ENCODE assay signal across 16 cellular contexts in the genomic region with DNA sequence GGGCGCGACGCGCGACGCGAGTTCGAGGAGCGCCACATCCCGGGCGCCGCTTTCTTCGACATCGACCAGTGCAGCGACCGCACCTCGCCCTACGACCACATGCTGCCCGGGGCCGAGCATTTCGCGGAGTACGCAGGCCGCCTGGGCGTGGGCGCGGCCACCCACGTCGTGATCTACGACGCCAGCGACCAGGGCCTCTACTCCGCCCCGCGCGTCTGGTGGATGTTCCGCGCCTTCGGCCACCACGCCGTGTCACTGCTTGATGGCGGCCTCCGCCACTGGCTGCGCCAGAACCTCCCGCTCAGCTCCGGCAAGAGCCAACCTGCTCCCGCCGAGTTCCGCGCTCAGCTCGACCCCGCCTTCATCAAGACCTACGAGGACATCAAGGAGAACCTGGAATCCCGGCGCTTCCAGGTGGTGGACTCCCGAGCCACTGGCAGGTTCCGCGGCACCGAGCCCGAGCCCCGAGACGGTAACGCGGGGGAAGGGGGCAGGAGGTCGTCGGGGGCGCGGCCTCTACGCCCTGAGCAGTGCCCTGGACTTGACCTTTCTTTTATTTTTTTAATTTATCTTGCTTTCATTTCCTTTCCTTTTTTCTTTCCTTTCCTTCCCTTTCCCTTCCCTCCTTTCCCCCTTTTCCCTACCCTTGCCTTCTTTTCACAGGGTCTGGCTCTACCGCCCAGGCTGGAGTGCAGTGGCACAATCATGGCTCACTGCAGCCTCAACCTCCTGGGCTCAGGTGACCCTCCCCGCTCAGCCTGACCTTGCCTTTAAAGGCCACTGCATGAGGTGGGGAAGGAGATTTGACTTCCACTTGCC.
"Had no signal": no experiment of that assay in that cellular context is flagged by ENCODE, and none has a peak within 500 bp of the region (broad histone marks: within the 10 kb centered on the region; RNA-seq: fewer than 3 reads in every experiment).

No MANE protein-coding gene starts in this region.

- H3K27me3 Mint-ChIP-seq: central memory CD8-positive, alpha-beta T cell; effector memory CD8-positive, alpha-beta T cell; natural killer cell treated with Interleukin-12 subunit alpha and Interleukin-12 subunit beta and Interleukin-15 and Interleukin-18, amount 100 ng/mL, for 72 hours; stimulated activated naive B cell treated with anti-CD40 and anti-IgM and Interleukin-4, amounts not matched to agents 10 μg/mL and 1 μg/mL and 100 μg/mL, for 72 hours had no signal

- H3K27me3 ChIP-seq: ovary, tibial artery had no signal

- H3K4me3 Mint-ChIP-seq: activated naive CD8-positive, alpha-beta T cell treated with anti-CD3 and anti-CD28 coated beads for 36 hours; activated T-helper 1 cell treated with anti-CD3 and anti-CD28 coated beads, Interleukin-12 subunit alpha, Interleukin-12 subunit beta, Interleukin-2, Interleukin-4 antibody, amounts not matched to agents 30 ng/mL and 10 ng/mL and 1 ng/mL, durations not matched to agents 14 hours and 24 hours and 36 hours; central memory CD8-positive, alpha-beta T cell; effector memory CD8-positive, alpha-beta T cell; natural killer cell treated with Interleukin-12 subunit alpha and Interleukin-12 subunit beta and Interleukin-15 and Interleukin-18, amount 100 ng/mL, for 72 hours; stimulated activated naive B cell treated with anti-CD40 and anti-IgM and Interleukin-4, amounts not matched to agents 10 μg/mL and 1 μg/mL and 100 μg/mL, for 72 hours had no signal

- H3K27ac Mint-ChIP-seq: activated naive CD8-positive, alpha-beta T cell treated with anti-CD3 and anti-CD28 coated beads for 36 hours; activated T-helper 1 cell treated with anti-CD3 and anti-CD28 coated beads, Interleukin-12 subunit alpha, Interleukin-12 subunit beta, Interleukin-2, Interleukin-4 antibody, amounts not matched to agents 30 ng/mL and 10 ng/mL and 1 ng/mL, durations not matched to agents 14 hours and 24 hours and 36 hours; natural killer cell treated with Interleukin-12 subunit alpha and Interleukin-12 subunit beta and Interleukin-15 and Interleukin-18, amount 100 ng/mL, for 72 hours; stimulated activated naive B cell treated with anti-CD40 and anti-IgM and Interleukin-4, amounts not matched to agents 10 μg/mL and 1 μg/mL and 100 μg/mL, for 72 hours had no signal

- H3K36me3 Mint-ChIP-seq: activated naive CD8-positive, alpha-beta T cell treated with anti-CD3 and anti-CD28 coated beads for 36 hours; natural killer cell treated with Interleukin-12 subunit alpha and Interleukin-12 subunit beta and Interleukin-15 and Interleukin-18, amount 100 ng/mL, for 72 hours had no signal

- DNase-seq: activated naive CD8-positive, alpha-beta T cell treated with anti-CD3 and anti-CD28 coated beads for 36 hours; cortex of kidney; effector memory CD8-positive, alpha-beta T cell; foreskin melanocyte; mammary epithelial cell; ovary; stimulated activated CD4-positive, alpha-beta T cell treated with anti-CD3 and anti-CD28 coated beads, Interleukin-2, amount 100 ng/mL, for 48 hours; stimulated activated naive B cell treated with anti-CD40 and anti-IgM and Interleukin-4, amounts not matched to agents 10 μg/mL and 1 μg/mL and 100 μg/mL, for 72 hours; T-helper 9 cell; tibial artery had no signal

- H3K27ac ChIP-seq: epithelial cell of prostate, ovary, tibial artery had no signal

- H3K4me3 ChIP-seq: ovary, tibial artery had no signal

- ATAC-seq: activated CD4-positive, CD25-positive, alpha-beta regulatory T cell treated with anti-CD3 and anti-CD28 coated beads, Interleukin-2, amount 50 U/mL, for 24 hours; effector memory CD8-positive, alpha-beta T cell; natural killer cell treated with Interleukin-12 subunit alpha and Interleukin-12 subunit beta and Interleukin-15 and Interleukin-18, amount 100 ng/mL, for 72 hours; stimulated activated naive B cell treated with anti-CD40 and anti-IgM and Interleukin-4, amounts not matched to agents 10 μg/mL and 1 μg/mL and 100 μg/mL, for 72 hours had no signal

- H3K9me3 Mint-ChIP-seq: activated naive CD8-positive, alpha-beta T cell treated with anti-CD3 and anti-CD28 coated beads for 36 hours; activated T-helper 1 cell treated with anti-CD3 and anti-CD28 coated beads, Interleukin-12 subunit alpha, Interleukin-12 subunit beta, Interleukin-2, Interleukin-4 antibody, amounts not matched to agents 30 ng/mL and 10 ng/mL and 1 ng/mL, durations not matched to agents 14 hours and 24 hours and 36 hours; brain; central memory CD8-positive, alpha-beta T cell; effector memory CD8-positive, alpha-beta T cell; natural killer cell treated with Interleukin-12 subunit alpha and Interleukin-12 subunit beta and Interleukin-15 and Interleukin-18, amount 100 ng/mL, for 72 hours; stimulated activated naive B cell treated with anti-CD40 and anti-IgM and Interleukin-4, amounts not matched to agents 10 μg/mL and 1 μg/mL and 100 μg/mL, for 72 hours had no signal

- H3K9me3 ChIP-seq: ovary, tibial artery had no signal

- H3K36me3 ChIP-seq: ovary had no signal
